In genomic region chr16:66311306-66311705, GRCh38 we compare ENCODE assay signal across 34 cellular contexts. TPM values are rescaled to one million over a fixed set of nuclear protein-coding genes. Genes with fewer than 3 reads are reported as not detected.
"Had no signal": no experiment of that assay in that cellular context is flagged by ENCODE, and none has a peak within 500 bp of the region (broad histone marks: within the 10 kb centered on the region; RNA-seq: fewer than 3 reads in every experiment).

No MANE protein-coding gene starts in this region.

- DNase-seq: Karpas-422, Kasumi-1, MG63, MM.1S, NCI-H1048, NCI-H1092, NCI-H1092 treated with DMSO at 0.1 percent for 48 hours, NCI-H1105, NCI-H1105 treated with DMSO at 0.1 percent for 48 hours, NCI-H1417 treated with DMSO at 0.1 percent for 48 hours, NCI-H1436, NCI-H1436 treated with DMSO at 0.1 percent for 48 hours, NCI-H146, NCI-H1694, NCI-H1694 treated with DMSO at 0.1 percent for 48 hours, NCI-H187, NCI-H187 treated with DMSO at 0.1 percent for 48 hours, NCI-H1930, NCI-H2029, NCI-H2029 treated with DMSO at 0.1 percent for 48 hours, NCI-H2081, NCI-H2081 treated with DMSO at 0.1 percent for 48 hours, NCI-H2107, NCI-H2171, NCI-H2171 treated with DMSO at 0.1 percent for 48 hours, NCI-H2227 treated with DMSO at 0.1 percent for 48 hours, NCI-H226, NCI-H446, NCI-H446 treated with DMSO at 0.1 percent for 48 hours, NCI-H510A, NCI-H524 had no signal

- H3K36me3 ChIP-seq: MG63 had no signal

- H3K9me3 ChIP-seq: MG63 had no signal

- H3K4me3 ChIP-seq: MG63 had no signal

- H3K27me3 ChIP-seq: MG63 had no signal

RNA-seq across cellular contexts. Expression of gene CDH5, which starts 55.2 kb away (rescaled TPM):
- total RNA-seq: LHCN-M2, MCF 10A, NCI-H460 had no signal
